Comparison of ENCODE assay signal across 27 cellular contexts in the genomic region with DNA sequence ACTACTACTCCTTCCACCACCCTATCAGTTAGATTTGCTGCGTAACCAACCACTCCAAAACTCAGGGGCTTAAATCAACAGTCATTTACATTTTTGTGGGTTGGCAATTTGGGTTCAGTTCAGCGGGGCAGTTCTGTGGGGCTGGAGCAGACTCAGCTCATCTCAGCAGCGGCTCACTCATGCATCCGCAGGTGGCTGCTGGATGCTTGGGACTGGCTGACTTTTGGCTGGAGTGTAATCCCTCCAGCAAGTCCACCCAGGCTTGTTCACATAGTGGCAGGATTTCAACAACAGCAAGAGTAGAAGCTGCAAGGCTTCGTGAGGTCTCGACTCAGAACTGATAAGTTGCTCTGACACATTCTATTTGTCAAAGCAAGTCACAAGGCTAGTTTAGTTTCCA.
"Had no signal": no experiment of that assay in that cellular context is flagged by ENCODE, and none has a peak within 500 bp of the region (broad histone marks: within the 10 kb centered on the region; RNA-seq: fewer than 3 reads in every experiment).

No MANE protein-coding gene starts in this region.

- H3K36me3 Mint-ChIP-seq: activated naive CD4-positive, alpha-beta T cell treated with anti-CD3 and anti-CD28 coated beads, Interleukin-2, amount 50 U/mL, for 24 hours; immature natural killer cell; mesothelial cell of epicardium; natural killer cell had no signal

- H3K27ac Mint-ChIP-seq: activated CD8-positive, alpha-beta T cell treated with anti-CD3 and anti-CD28 coated beads, Interleukin-2, amount 10 ng/mL, durations not matched to agents 7 days and 5 days; activated naive CD4-positive, alpha-beta T cell treated with anti-CD3 and anti-CD28 coated beads, Interleukin-2, amount 50 U/mL, for 24 hours; activated T-helper 1 cell treated with anti-CD3 and anti-CD28 coated beads, Interleukin-12 subunit alpha, Interleukin-12 subunit beta, Interleukin-2, Interleukin-4 antibody, amounts not matched to agents 30 ng/mL and 10 ng/mL and 1 ng/mL, durations not matched to agents 14 hours and 24 hours and 36 hours; dendritic cell treated with granulocyte-macrophage colony-stimulating factor and Interleukin-4, amounts not matched to agents 40 ng/mL and 50 ng/mL, for 4 days; immature natural killer cell; mesothelial cell of epicardium; natural killer cell; stimulated activated naive CD8-positive, alpha-beta T cell treated with anti-CD3 and anti-CD28 coated beads, Interleukin-15, Interleukin-2, amounts not matched to agents 100 ng/mL and 50 ng/mL, for 24 hours; T-helper 2 cell treated with Interferon-gamma antibody and Interleukin-4, amounts not matched to agents 5 μg/mL and 100 μg/mL, for 36 hours had no signal

- H3K4me3 Mint-ChIP-seq: activated CD8-positive, alpha-beta T cell treated with anti-CD3 and anti-CD28 coated beads, Interleukin-2, amount 10 ng/mL, durations not matched to agents 7 days and 5 days; activated naive CD4-positive, alpha-beta T cell treated with anti-CD3 and anti-CD28 coated beads, Interleukin-2, amount 50 U/mL, for 24 hours; activated T-helper 1 cell treated with anti-CD3 and anti-CD28 coated beads, Interleukin-12 subunit alpha, Interleukin-12 subunit beta, Interleukin-2, Interleukin-4 antibody, amounts not matched to agents 30 ng/mL and 10 ng/mL and 1 ng/mL, durations not matched to agents 14 hours and 24 hours and 36 hours; dendritic cell treated with granulocyte-macrophage colony-stimulating factor and Interleukin-4, amounts not matched to agents 40 ng/mL and 50 ng/mL, for 4 days; immature natural killer cell; mesothelial cell of epicardium; natural killer cell; stimulated activated naive CD8-positive, alpha-beta T cell treated with anti-CD3 and anti-CD28 coated beads, Interleukin-15, Interleukin-2, amounts not matched to agents 100 ng/mL and 50 ng/mL, for 24 hours; T-helper 2 cell treated with Interferon-gamma antibody and Interleukin-4, amounts not matched to agents 5 μg/mL and 100 μg/mL, for 36 hours had no signal

- H3K27ac ChIP-seq: brain microvascular endothelial cell, foreskin keratinocyte, lower lobe of right lung, ovary, psoas muscle, tibial artery, VCaP had no signal

- H3K36me3 ChIP-seq: brain microvascular endothelial cell, lower lobe of right lung, ovary, tibial artery had no signal

- H3K4me1 Mint-ChIP-seq: activated naive CD4-positive, alpha-beta T cell treated with anti-CD3 and anti-CD28 coated beads, Interleukin-2, amount 50 U/mL, for 24 hours; immature natural killer cell; natural killer cell had no signal

- H3K4me3 ChIP-seq: lower lobe of right lung, ovary, psoas muscle, tibial artery had no signal

- H3K27me3 Mint-ChIP-seq: activated naive CD4-positive, alpha-beta T cell treated with anti-CD3 and anti-CD28 coated beads, Interleukin-2, amount 50 U/mL, for 24 hours; dendritic cell treated with granulocyte-macrophage colony-stimulating factor and Interleukin-4, amounts not matched to agents 40 ng/mL and 50 ng/mL, for 4 days; stimulated activated naive CD8-positive, alpha-beta T cell treated with anti-CD3 and anti-CD28 coated beads, Interleukin-15, Interleukin-2, amounts not matched to agents 100 ng/mL and 50 ng/mL, for 24 hours had no signal

- ATAC-seq: activated CD8-positive, alpha-beta T cell treated with anti-CD3 and anti-CD28 coated beads, Interleukin-2, amount 10 ng/mL, durations not matched to agents 7 days and 5 days; foreskin keratinocyte; left lobe of liver; lower lobe of right lung; natural killer cell; psoas muscle; right cardiac atrium had no signal

- DNase-seq: activated CD4-positive, alpha-beta T cell treated with anti-CD3 and anti-CD28 coated beads, Interleukin-2, amount 50 U/mL, for 1 hour; activated CD4-positive, CD25-positive, alpha-beta regulatory T cell treated with anti-CD3 and anti-CD28 coated beads, Interleukin-2, amount 50 U/mL, for 72 hours; activated CD8-positive, alpha-beta T cell treated with anti-CD3 and anti-CD28 coated beads, Interleukin-2, amount 10 ng/mL, durations not matched to agents 7 days and 5 days; activated gamma-delta T cell; anterior cingulate cortex; brain microvascular endothelial cell; caudate nucleus; effector CD4-positive, alpha-beta T cell; foreskin keratinocyte; immature natural killer cell; lower lobe of right lung; natural killer cell; ovary; psoas muscle; right cardiac atrium; stimulated activated CD4-positive, alpha-beta T cell treated with anti-CD3 and anti-CD28 coated beads, Interleukin-12 subunit alpha, Interleukin-12 subunit beta, amount 100 ng/mL, for 4 hours; stimulated activated CD4-positive, alpha-beta T cell treated with anti-CD3 and anti-CD28 coated beads, Interleukin-4, amount 100 ng/mL, for 4 hours; substantia nigra; tibial artery had no signal

- H3K4me1 ChIP-seq: lower lobe of right lung, psoas muscle, tibial artery had no signal

- H3K27me3 ChIP-seq: brain microvascular endothelial cell, foreskin keratinocyte, ovary, tibial artery had no signal

- H3K9me3 ChIP-seq: lower lobe of right lung, ovary, psoas muscle, tibial artery had no signal

- H3K9me3 Mint-ChIP-seq: activated naive CD4-positive, alpha-beta T cell treated with anti-CD3 and anti-CD28 coated beads, Interleukin-2, amount 50 U/mL, for 24 hours; activated T-helper 1 cell treated with anti-CD3 and anti-CD28 coated beads, Interleukin-12 subunit alpha, Interleukin-12 subunit beta, Interleukin-2, Interleukin-4 antibody, amounts not matched to agents 30 ng/mL and 10 ng/mL and 1 ng/mL, durations not matched to agents 14 hours and 24 hours and 36 hours; dendritic cell treated with granulocyte-macrophage colony-stimulating factor and Interleukin-4, amounts not matched to agents 40 ng/mL and 50 ng/mL, for 4 days; mesothelial cell of epicardium; T-helper 2 cell treated with Interferon-gamma antibody and Interleukin-4, amounts not matched to agents 5 μg/mL and 100 μg/mL, for 36 hours had no signal
